ENCODE assay signal across 26 cellular contexts in genomic region chr12:124354400-124354799, GRCh38. TPM values are rescaled to one million over a fixed set of nuclear protein-coding genes. Genes with fewer than 3 reads are reported as not detected.
"Had no signal": no experiment of that assay in that cellular context is flagged by ENCODE, and none has a peak within 500 bp of the region (broad histone marks: within the 10 kb centered on the region; RNA-seq: fewer than 3 reads in every experiment).

No MANE protein-coding gene starts in this region.

- H3K4me1 ChIP-seq: neural progenitor cell had no signal

- H3K4me3 ChIP-seq: colonic mucosa, esophagus squamous epithelium, left lung, neural progenitor cell, ovary, psoas muscle, skin epidermis, spleen, testis, tibial artery, upper lobe of left lung had no signal

- H2AFZ ChIP-seq: neural progenitor cell had no signal

- H3K9ac ChIP-seq: neural progenitor cell had no signal

- H3K27me3 ChIP-seq: colonic mucosa, esophagus squamous epithelium, left lung, neural progenitor cell, ovary, spleen, testis, tibial artery, upper lobe of left lung had no signal

- H3K27ac ChIP-seq: colonic mucosa, left lung, neural progenitor cell, ovary, spleen, testis, tibial artery, upper lobe of left lung had no signal

- H3K9me3 ChIP-seq: colonic mucosa, esophagus squamous epithelium, left lung, ovary, psoas muscle, spleen, testis, tibial artery, upper lobe of left lung had no signal

- H3K4me2 ChIP-seq: neural progenitor cell had no signal

- ATAC-seq: left cardiac atrium; left lung; naive thymus-derived CD4-positive, alpha-beta T cell; psoas muscle; right cardiac atrium; stimulated activated naive B cell treated with anti-CD40 and anti-IgM and Interleukin-4, amounts not matched to agents 10 μg/mL and 1 μg/mL and 100 μg/mL, for 72 hours had no signal

- DNase-seq: colonic mucosa; effector CD8-positive, alpha-beta T cell; endodermal cell; esophagus squamous epithelium; foreskin melanocyte; head of caudate nucleus; kidney; left cardiac atrium; left lung; mesendoderm; midbrain; naive thymus-derived CD4-positive, alpha-beta T cell; occipital lobe; ovary; posterior cingulate gyrus; psoas muscle; right cardiac atrium; spleen; stimulated activated CD4-positive, alpha-beta T cell treated with anti-CD3 and anti-CD28 coated beads, Interleukin-4, amount 100 ng/mL, for 4 hours; stimulated activated naive B cell treated with anti-CD40 and anti-IgM and Interleukin-4, amounts not matched to agents 10 μg/mL and 1 μg/mL and 100 μg/mL, for 72 hours; substantia nigra; testis; tibial artery had no signal

- H3K36me3 ChIP-seq: colonic mucosa, neural progenitor cell, ovary had no signal

RNA-seq across cellular contexts. Expression of gene RFLNA, which starts 59.5 kb away (rescaled TPM):
- total RNA-seq: naive thymus-derived CD4-positive, alpha-beta T cell had no signal
